Comparison of ENCODE assay signal across 7 cellular contexts in the genomic region with DNA sequence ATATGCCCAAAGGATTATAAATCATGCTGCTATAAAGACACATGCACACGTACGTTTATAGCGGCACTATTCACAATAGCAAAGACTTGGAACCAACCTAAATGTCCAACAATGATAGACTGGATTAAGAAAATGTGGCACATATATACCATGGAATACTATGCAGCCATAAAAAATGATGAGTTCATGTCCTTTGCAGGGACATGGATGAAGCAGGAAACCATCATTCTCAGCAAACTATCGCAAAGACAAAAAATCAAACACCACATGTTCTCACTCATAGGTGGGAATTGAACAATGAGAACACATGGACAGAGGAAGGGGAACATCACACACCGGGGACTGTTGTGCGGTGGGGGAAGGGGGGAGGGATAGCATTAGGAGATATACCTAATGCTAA. TPM values are rescaled to one million over a fixed set of nuclear protein-coding genes. Genes with fewer than 3 reads are reported as not detected.
"Had no signal": no experiment of that assay in that cellular context is flagged by ENCODE, and none has a peak within 500 bp of the region (broad histone marks: within the 10 kb centered on the region; RNA-seq: fewer than 3 reads in every experiment).

No MANE protein-coding gene starts in this region.

RNA-seq across cellular contexts. Expression of a gene that starts 51.3 kb away (rescaled TPM):
- total RNA-seq: natural killer cell treated with Interleukin-12 subunit alpha and Interleukin-12 subunit beta and Interleukin-15 and Interleukin-18, amount 100 ng/mL, for 72 hours; neural crest cell; osteocyte; pulmonary artery endothelial cell; renal cortical epithelial cell; smooth muscle cell had no signal
- polyA plus RNA-seq: neural cell, smooth muscle cell had no signal
